Comparison of ENCODE assay signal across 1 cellular context in genomic region chr2:200713003-200713703, GRCh38.
TF ChIP-seq lines count a peak whose summit lies in the region.

No MANE protein-coding gene starts in this region.

TF ChIP-seq in K562, 482 proteins besides CTCF, POLR2A, EP300 and RAD21 (continued from another document and continues in another):
- peak; percentile 65 for TF ChIP-seq ZBTB12 (CRISPR knock-in tag; IDR thresholded peaks at IDR 0.05)
- TF ChIP-seq ZNF407 (IDR thresholded peaks at IDR 0.05; ENCODE audit: low read depth): no peak
- TF ChIP-seq HIVEP1 (CRISPR knock-in tag; IDR thresholded peaks at IDR 0.05): no peak
- peak; percentile 90 for TF ChIP-seq FOSL1 (tag; conservative IDR thresholded peaks at IDR 0.05)
- TF ChIP-seq ATF1 (CRISPR knock-in tag; IDR thresholded peaks at IDR 0.05): no peak; the same call in 1 of the 2 replicates
- peak; percentile 94 for TF ChIP-seq ATF1 (tag; IDR thresholded peaks at IDR 0.05)
- TF ChIP-seq AFF4 (CRISPR knock-in tag; IDR thresholded peaks at IDR 0.05): no peak
- peak; percentile 30; the same call in 1 of the 2 replicates for TF ChIP-seq MAFK (IDR thresholded peaks at IDR 0.05; ENCODE audit: low read length)
- TF ChIP-seq RBM15 (IDR thresholded peaks at IDR 0.05; ENCODE audit: insufficient read depth, low read length): no peak
- TF ChIP-seq KDM5B (IDR thresholded peaks at IDR 0.05; ENCODE audit: insufficient replicate concordance, low read depth, low read length): peak; percentile 64
- no peak for TF ChIP-seq DIDO1 (tag; IDR thresholded peaks at IDR 0.05; ENCODE audit: low read depth)
- peak in 1 of 2 experiments; percentile 56; a peak in 1 of 4 replicates for TF ChIP-seq ZNF639 (CRISPR knock-in tag; conservative IDR thresholded peaks at IDR 0.05 in 1 of 2, IDR thresholded peaks at IDR 0.05 in 1 of 2)
- no peak for TF ChIP-seq VEZF1 (CRISPR knock-in tag; IDR thresholded peaks at IDR 0.05)
- TF ChIP-seq MNT (conservative IDR thresholded peaks at IDR 0.05): peak in 1 of 2 experiments; percentile 48; a peak in 1 of 4 replicates
- no peak for TF ChIP-seq SMAD1 (IDR thresholded peaks at IDR 0.05; ENCODE audit: low read depth, low read length, partially characterized antibody)
- TF ChIP-seq USF1 (CRISPR knock-in tag; IDR thresholded peaks at IDR 0.05): no peak
- no peak for TF ChIP-seq ZC3H11A (IDR thresholded peaks at IDR 0.05; ENCODE audit: low read depth, low read length)
- no peak for TF ChIP-seq SRSF1 (IDR thresholded peaks at IDR 0.05; ENCODE audit: low read depth, low read length)
- no peak for TF ChIP-seq ZNF217 (CRISPR knock-in tag; IDR thresholded peaks at IDR 0.05)
- no peak for TF ChIP-seq NFE2L1 (tag; IDR thresholded peaks at IDR 0.05; ENCODE audit: borderline replicate concordance, low read depth)
- TF ChIP-seq ZNF384 (IDR thresholded peaks at IDR 0.05; ENCODE audit: low read depth, low read length): peak; percentile 20; the same call in 1 of the 2 replicates
- TF ChIP-seq ZNF12 (CRISPR knock-in tag; IDR thresholded peaks at IDR 0.05): no peak
- TF ChIP-seq ZNF175 (CRISPR knock-in tag; IDR thresholded peaks at IDR 0.05; ENCODE audit: low read depth): 0 out of 2 replicates have a peak, but pooled peaks have one; percentile 21
- TF ChIP-seq RBFOX2 (IDR thresholded peaks at IDR 0.05; ENCODE audit: low read depth, low read length): peak; percentile 69
- TF ChIP-seq RREB1 (CRISPR knock-in tag; IDR thresholded peaks at IDR 0.05): no peak
- no peak for TF ChIP-seq KAT8 (IDR thresholded peaks at IDR 0.05; ENCODE audit: low read depth)
- TF ChIP-seq ZNF347 (CRISPR knock-in tag; IDR thresholded peaks at IDR 0.05; ENCODE audit: low read depth): no peak
